ENCODE assay signal across 1 cellular context in the genomic region with DNA sequence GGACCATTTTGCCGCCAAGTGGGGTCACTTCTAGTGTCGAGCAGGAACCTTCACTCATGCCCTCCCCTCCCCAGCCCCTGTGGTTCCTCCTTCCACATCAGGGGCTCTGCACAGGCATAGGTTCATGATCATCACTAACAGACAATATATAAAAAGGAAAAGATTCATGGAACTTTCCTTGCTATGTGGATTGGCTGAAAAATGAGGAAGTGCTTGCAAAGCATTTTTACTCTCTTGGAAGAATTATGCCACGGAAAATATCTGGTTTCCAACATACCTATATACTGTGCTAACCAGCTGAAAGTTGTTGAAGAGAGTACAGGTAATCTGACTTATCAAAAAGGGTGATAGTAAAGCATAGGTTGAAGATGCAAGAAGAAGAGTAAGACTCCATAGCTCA.
TF ChIP-seq lines count a peak whose summit lies in the region.

No MANE protein-coding gene starts in this region.

TF ChIP-seq in H1, 55 proteins besides CTCF, POLR2A, EP300 and RAD21:
- TF ChIP-seq GABPA (IDR thresholded peaks at IDR 0.05; ENCODE audit: borderline replicate concordance, insufficient read depth, low read length) (no peak), TCF12 (IDR thresholded peaks at IDR 0.05; ENCODE audit: low read depth, low read length) (no peak), ZNF274 (IDR thresholded peaks at IDR 0.05; ENCODE audit: borderline replicate concordance, extremely low read depth, low read length) (no peak), POU5F1 (IDR thresholded peaks at IDR 0.05; ENCODE audit: low read depth, low read length) (no peak), MAFK (IDR thresholded peaks at IDR 0.05; ENCODE audit: low read depth, low read length) (no peak), CBX5 (IDR thresholded peaks at IDR 0.05; ENCODE audit: low read depth, low read length) (no peak), HDAC2 (IDR thresholded peaks at IDR 0.05; ENCODE audit: borderline replicate concordance in 1 of 2, low read depth in 2 of 2, low read length in 2 of 2) (no peak), ASH2L (IDR thresholded peaks at IDR 0.05; ENCODE audit: low read length) (no peak)
- TF ChIP-seq, protein P1, sequence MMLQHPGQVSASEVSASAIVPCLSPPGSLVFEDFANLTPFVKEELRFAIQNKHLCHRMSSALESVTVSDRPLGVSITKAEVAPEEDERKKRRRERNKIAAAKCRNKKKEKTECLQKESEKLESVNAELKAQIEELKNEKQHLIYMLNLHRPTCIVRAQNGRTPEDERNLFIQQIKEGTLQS (IDR thresholded peaks at IDR 0.05; ENCODE audit: insufficient read depth, low read depth, low read length), result no peak
